ENCODE assay signal across 8 cellular contexts in genomic region chr14:104843442-104844305, GRCh38. TPM values are rescaled to one million over a fixed set of nuclear protein-coding genes. Genes with fewer than 3 reads are reported as not detected.
DNase-seq lines count a peak whose midpoint lies in the region; ATAC-seq and TF ChIP-seq lines count a peak whose summit lies in the region.

No MANE protein-coding gene starts in this region.

- H3K27ac ChIP-seq in iPS DF 6.9 (ENCODE audit: low read length), result no peak overlapping the region
- no peak overlapping the region for H3K27ac ChIP-seq in psoas muscle

- peak; percentile 30 for DNase-seq in EH (ENCODE audit: low read depth)
- DNase-seq in SW480 (ENCODE audit: low spot score), result peak; percentile 33
- DNase-seq in iPS DF 6.9 (ENCODE audit: low read depth, low spot score), result no peak
- DNase-seq in psoas muscle, result no peak
- no peak for DNase-seq in putamen (ENCODE audit: low spot score)

- intact Hi-C loops in psoas muscle (cut with DNase I), result no loop called here

- H3K4me3 ChIP-seq in iPS DF 6.9 (ENCODE audit: low read length) (peak overlapping the region; percentile 26; the same call in 1 of the 2 replicates), psoas muscle (peak overlapping the region; percentile 62)

- H3K4me1 ChIP-seq in iPS DF 6.9 (ENCODE audit: control insufficient read depth, insufficient read depth, low read length) (peaks cover 5% of the 10 kb centered on the region; the same call in 1 of the 2 replicates), psoas muscle (peaks cover 7% of the 10 kb centered on the region)

- 0 out of 2 replicates have a peak, but pooled peaks cover 2% of the 10 kb centered on the region for H3K27me3 ChIP-seq in iPS DF 6.9 (ENCODE audit: control insufficient read depth, insufficient read depth, low read length)
- peaks cover 0 to 59% (median 8%) of the 10 kb centered on the region in 3 donors for H3K27me3 ChIP-seq in psoas muscle (ENCODE audit: insufficient read depth in 3 of 3, low read length in 2 of 3)

- H3K36me3 ChIP-seq in iPS DF 6.9 (ENCODE audit: control insufficient read depth, insufficient read depth, low read length) (no peaks in the 10 kb centered on the region), psoas muscle (ENCODE audit: insufficient read depth in 1 of 2, low read depth in 1 of 2) (no peaks in the 10 kb centered on the region)

- ATAC-seq in psoas muscle (peak; percentile 43 to 83 (median 66)), HG03159 (IDR thresholded peaks at IDR 0.05; ENCODE audit: unreplicated experiment) (no peak), GM21360 (IDR thresholded peaks at IDR 0.05; ENCODE audit: unreplicated experiment) (no peak), GM21737 (IDR thresholded peaks at IDR 0.05; ENCODE audit: unreplicated experiment) (no peak)

- H3K9me3 ChIP-seq in iPS DF 6.9 (ENCODE audit: control insufficient read depth, insufficient read depth, low read length) (no peaks in the 10 kb centered on the region), psoas muscle (no peaks in the 10 kb centered on the region)

- WGBS in iPS DF 6.9 (ENCODE audit: insufficient coverage, insufficient read length), result no CpG with 5 or more reads among the region's 69 CpGs
- 1% methylated on average over 64 to 69 of the region's 69 CpGs for WGBS in psoas muscle, 3 donors

- no peak for TF ChIP-seq CTCF in psoas muscle (IDR thresholded peaks at IDR 0.05)

RNA-seq across cellular contexts. Expression of gene CEP170B, which starts 21.4 kb away (rescaled TPM):
- total RNA-seq in psoas muscle, result 10 to 100 TPM in 1 of 4 donors, 1 to 10 TPM in 3; 6.3 to 15.7 (median 7.7) TPM
- polyA plus RNA-seq in psoas muscle, result 1 to 10 TPM; 2.0 to 5.8 (median 3.3) TPM

RNA-seq across cellular contexts. Expression of gene ZBTB42, which starts 42.8 kb away (rescaled TPM):
- total RNA-seq in psoas muscle, result 1 to 10 TPM; 4.2 to 7.4 (median 5.8) TPM
- 1 to 10 TPM; 4.7 to 6.6 (median 6.2) TPM for polyA plus RNA-seq in psoas muscle

RNA-seq across cellular contexts. Expression of gene AKT1, which starts 48.1 kb away (rescaled TPM):
- total RNA-seq in psoas muscle, result 10 to 100 TPM; 54.9 to 79.3 (median 60.0) TPM
- 100 to 1,000 TPM in 1 of 3 donors, 10 to 100 TPM in 2; 51.9 to 102 (median 62.0) TPM for polyA plus RNA-seq in psoas muscle

Comparison
In these comparisons a context has a peak if more than half of its experiments do, and no peak if none do; other contexts are left out.
1. DNase-seq: peak in EH (single experiment) and SW480 (single experiment); none in iPS DF 6.9 (single experiment), psoas muscle (0 of 2) and putamen (single experiment).
2. ATAC-seq: peak in psoas muscle (4 of 4); none in HG03159 (single experiment), GM21360 (single experiment) and GM21737 (single experiment).